ENCODE assay signal across 8 cellular contexts in genomic region chr20:58447733-58448391, GRCh38. TPM values are rescaled to one million over a fixed set of nuclear protein-coding genes. Genes with fewer than 3 reads are reported as not detected.
DNase-seq lines count a peak whose midpoint lies in the region; ATAC-seq, FAIRE-seq and TF ChIP-seq lines count a peak whose summit lies in the region.

No MANE protein-coding gene starts in this region.

- no peak overlapping the region for H2BK120ac ChIP-seq in trophoblast cell (ENCODE audit: insufficient read depth, low read length, poor library complexity)

- no peak overlapping the region for H4K8ac ChIP-seq in trophoblast cell (ENCODE audit: low read depth, low read length)

- H3K4me3 ChIP-seq in fibroblast of the aortic adventitia (ENCODE audit: low read depth, low read length) = no peak overlapping the region
- H3K4me3 ChIP-seq in trophoblast cell (ENCODE audit: low read depth, low read length) = no peak overlapping the region

- no peak overlapping the region for H3K27ac ChIP-seq in trophoblast cell (ENCODE audit: low read depth, low read length)

- DNase-seq in Ammon's horn (ENCODE audit: low spot score) (peak; percentile 23), GM18507 (ENCODE audit: extremely low spot score, insufficient read length, low read depth) (no peak), NCI-H345 treated with DMSO at 0.1 percent for 48 hours (lab: John Stamatoyannopoulos, UW; ENCODE audit: unreplicated experiment) (peak; percentile 6), activated T-cell treated with anti-CD3 and anti-CD28 coated beads for 24 hours (ENCODE audit: low read depth) (peak; percentile 27), fibroblast of the aortic adventitia (ENCODE audit: low read depth) (peak; percentile 62), trophoblast cell (peak; percentile 36 to 78), GOT3 (lab: John Stamatoyannopoulos, UW) (no peak)

- H3K9me3 ChIP-seq in trophoblast cell (ENCODE audit: insufficient read depth, low read depth, low read length) = no peaks in the 10 kb centered on the region

- no peak overlapping the region for H2AK5ac ChIP-seq in trophoblast cell (ENCODE audit: low read length)

- H2BK12ac ChIP-seq in trophoblast cell (ENCODE audit: low read length) = no peak overlapping the region

- no peak overlapping the region for H2AFZ ChIP-seq in trophoblast cell (ENCODE audit: insufficient read depth, low read length, poor library complexity)

- H3K27me3 ChIP-seq in trophoblast cell (ENCODE audit: insufficient read depth, low read length) = no peaks in the 10 kb centered on the region

- TF ChIP-seq CTCF in fibroblast of the aortic adventitia (IDR thresholded peaks at IDR 0.05; ENCODE audit: insufficient read depth, low read length) = peak; percentile 78

- H3K18ac ChIP-seq in trophoblast cell (ENCODE audit: low read length) = no peak overlapping the region

- H3K79me1 ChIP-seq in trophoblast cell (ENCODE audit: low read length) = no peaks in the 10 kb centered on the region

- no peaks in the 10 kb centered on the region for H3K79me2 ChIP-seq in trophoblast cell (ENCODE audit: control insufficient read depth, insufficient read depth, low read length, poor library complexity)

- no peak for ATAC-seq in GM19452 (IDR thresholded peaks at IDR 0.05; ENCODE audit: unreplicated experiment)

- no peaks in the 10 kb centered on the region for H3K4me1 ChIP-seq in trophoblast cell (ENCODE audit: control insufficient read depth in 1 of 2, insufficient read depth in 2 of 2, low read length in 2 of 2)

- H4K91ac ChIP-seq in trophoblast cell (ENCODE audit: low read depth, low read length) = no peak overlapping the region

- H3K36me3 ChIP-seq in trophoblast cell (ENCODE audit: control insufficient read depth in 1 of 2, insufficient read depth in 2 of 2, low read length in 2 of 2) = peaks cover 14 to 22% of the 10 kb centered on the region in 2 experiments

- H3K4me2 ChIP-seq in trophoblast cell (ENCODE audit: low read length) = no peak overlapping the region

- H3K14ac ChIP-seq in trophoblast cell (ENCODE audit: low read length) = no peak overlapping the region

- H3K23ac ChIP-seq in trophoblast cell (ENCODE audit: low read length) = no peak overlapping the region

- no peak overlapping the region for H4K12ac ChIP-seq in trophoblast cell (ENCODE audit: low read depth, low read length)

- no peak overlapping the region for H3K4ac ChIP-seq in trophoblast cell (ENCODE audit: low read depth, low read length)

- peak; percentile 60 for FAIRE-seq in GM18507 (lab: Jason Lieb, UNC)

- H3K9ac ChIP-seq in trophoblast cell (ENCODE audit: low read length) = no peak overlapping the region

- H2BK5ac ChIP-seq in trophoblast cell (ENCODE audit: low read depth, low read length, poor library complexity) = no peak overlapping the region

- no CpG with 5 or more reads among the region's 7 CpGs for WGBS in trophoblast cell (ENCODE audit: extremely low coverage, insufficient coverage, insufficient read length)

RNA-seq across cellular contexts. Expression of gene VAPB, which starts 58.8 kb away (rescaled TPM):
- 16.0 and 17.2 TPM in 2 replicates for total RNA-seq in fibroblast of the aortic adventitia (ENCODE audit: low replicate concordance)
- 34.8 and 35.3 TPM in 2 replicates for polyA plus RNA-seq in trophoblast cell (2013)

Comparison
In these comparisons a context has a peak if more than half of its experiments do, and no peak if none do; other contexts are left out.
1. DNase-seq: peak in Ammon's horn (single experiment), NCI-H345 treated with DMSO at 0.1 percent for 48 hours (single experiment), activated T-cell treated with anti-CD3 and anti-CD28 coated beads for 24 hours (single experiment), fibroblast of the aortic adventitia (single experiment) and trophoblast cell (2 of 2); none in GM18507 (single experiment) and GOT3 (single experiment).